Comparison of ENCODE assay signal across 1 cellular context in the genomic region with DNA sequence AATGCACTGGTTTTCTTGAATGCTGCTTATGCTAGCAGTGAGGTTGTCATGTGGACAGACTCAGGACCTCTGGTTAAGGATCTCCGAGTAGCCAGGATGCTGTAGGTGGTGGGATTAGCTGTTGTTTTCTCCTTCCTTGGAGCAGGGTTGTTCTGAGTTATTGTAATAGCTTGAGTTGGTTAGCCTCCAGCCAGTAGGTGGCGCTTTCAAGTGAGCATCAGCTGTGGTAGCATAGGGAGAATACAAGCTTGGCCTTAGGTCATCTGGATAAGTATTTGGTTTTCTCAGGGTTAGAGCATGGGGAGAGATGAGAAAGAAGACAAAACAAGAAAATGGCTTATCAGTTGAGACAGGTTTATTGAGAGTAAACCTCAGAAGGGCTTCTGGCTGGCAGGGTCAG.
TF ChIP-seq lines count a peak whose summit lies in the region.

No MANE protein-coding gene starts in this region.

TF ChIP-seq in HCT116, 20 proteins besides CTCF, POLR2A, EP300 and RAD21:
- TF ChIP-seq ZFX (IDR thresholded peaks at IDR 0.05) = no peak
- no peak for TF ChIP-seq EZH2phosphoT487 (IDR thresholded peaks at IDR 0.05; ENCODE audit: borderline replicate concordance)
- TF ChIP-seq CEBPB (IDR thresholded peaks at IDR 0.05; ENCODE audit: low read depth) = no peak
- TF ChIP-seq POLR2AphosphoS5 (IDR thresholded peaks at IDR 0.05; ENCODE audit: low read depth, low read length) = no peak
- TF ChIP-seq, protein P1, sequence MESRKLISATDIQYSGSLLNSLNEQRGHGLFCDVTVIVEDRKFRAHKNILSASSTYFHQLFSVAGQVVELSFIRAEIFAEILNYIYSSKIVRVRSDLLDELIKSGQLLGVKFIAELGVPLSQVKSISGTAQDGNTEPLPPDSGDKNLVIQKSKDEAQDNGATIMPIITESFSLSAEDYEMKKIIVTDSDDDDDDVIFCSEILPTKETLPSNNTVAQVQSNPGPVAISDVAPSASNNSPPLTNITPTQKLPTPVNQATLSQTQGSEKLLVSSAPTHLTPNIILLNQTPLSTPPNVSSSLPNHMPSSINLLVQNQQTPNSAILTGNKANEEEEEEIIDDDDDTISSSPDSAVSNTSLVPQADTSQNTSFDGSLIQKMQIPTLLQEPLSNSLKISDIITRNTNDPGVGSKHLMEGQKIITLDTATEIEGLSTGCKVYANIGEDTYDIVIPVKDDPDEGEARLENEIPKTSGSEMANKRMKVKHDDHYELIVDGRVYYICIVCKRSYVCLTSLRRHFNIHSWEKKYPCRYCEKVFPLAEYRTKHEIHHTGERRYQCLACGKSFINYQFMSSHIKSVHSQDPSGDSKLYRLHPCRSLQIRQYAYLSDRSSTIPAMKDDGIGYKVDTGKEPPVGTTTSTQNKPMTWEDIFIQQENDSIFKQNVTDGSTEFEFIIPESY (IDR thresholded peaks at IDR 0.05; ENCODE audit: extremely low read depth, insufficient replicate concordance, low read length) = no peak
- no peak for TF ChIP-seq EGR1 (IDR thresholded peaks at IDR 0.05; ENCODE audit: low read depth)
- TF ChIP-seq, protein P2, sequence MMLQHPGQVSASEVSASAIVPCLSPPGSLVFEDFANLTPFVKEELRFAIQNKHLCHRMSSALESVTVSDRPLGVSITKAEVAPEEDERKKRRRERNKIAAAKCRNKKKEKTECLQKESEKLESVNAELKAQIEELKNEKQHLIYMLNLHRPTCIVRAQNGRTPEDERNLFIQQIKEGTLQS (IDR thresholded peaks at IDR 0.05) = no peak
- no peak for TF ChIP-seq SRF (IDR thresholded peaks at IDR 0.05; ENCODE audit: low read depth)
- TF ChIP-seq EZH2 (IDR thresholded peaks at IDR 0.05) = no peak
- TF ChIP-seq CBX3 (IDR thresholded peaks at IDR 0.05; ENCODE audit: low read depth) = no peak
- no peak for TF ChIP-seq FOSL1 (IDR thresholded peaks at IDR 0.05; ENCODE audit: low read depth)
- TF ChIP-seq MAX (IDR thresholded peaks at IDR 0.05) = no peak
- no peak for TF ChIP-seq REST (IDR thresholded peaks at IDR 0.05; ENCODE audit: low read depth)
